ENCODE assay signal across 10 cellular contexts in the genomic region with DNA sequence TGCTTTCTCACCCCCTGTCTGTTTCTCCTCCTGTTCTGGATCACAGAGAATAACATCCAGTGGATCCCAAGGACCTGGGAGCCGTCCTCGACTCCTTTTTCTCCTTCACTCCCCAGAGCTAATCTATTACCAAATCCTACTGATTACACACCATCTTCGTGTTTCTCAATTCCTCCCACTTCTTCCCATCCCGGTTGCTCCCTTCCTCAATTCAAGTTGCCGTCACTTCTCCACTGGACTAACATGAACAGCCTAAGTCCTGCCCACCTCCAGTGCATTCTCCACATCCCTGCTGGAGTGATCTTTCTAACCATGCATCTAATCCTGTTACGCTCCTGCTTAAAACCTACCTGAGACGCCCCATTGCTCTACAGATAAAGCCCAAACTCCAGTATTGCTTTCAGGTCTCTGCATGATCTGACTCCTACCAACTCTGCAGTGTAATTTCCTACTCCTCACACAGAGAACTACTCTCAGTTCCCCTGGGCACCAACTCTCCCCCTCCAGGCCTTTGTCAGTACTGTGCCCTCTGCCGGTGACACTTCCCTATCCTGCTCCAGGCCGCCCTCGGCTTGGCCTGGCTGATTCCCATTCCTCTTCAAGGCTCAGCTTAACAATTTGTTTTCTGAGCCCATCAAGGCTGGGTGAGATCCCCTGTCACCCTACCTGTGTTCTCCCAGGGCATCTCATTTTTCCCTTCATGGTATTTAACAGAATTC. TPM values are rescaled to one million over a fixed set of nuclear protein-coding genes. Genes with fewer than 3 reads are reported as not detected.
A peak's percentile ranks its signal among the peaks of the same experiment; 100 is the strongest.
DNase-seq lines count a peak whose midpoint lies in the region; ATAC-seq and TF ChIP-seq lines count a peak whose summit lies in the region.
"Had no signal": no experiment of that assay in that cellular context is flagged by ENCODE, and none has a peak within 500 bp of the region (broad histone marks: within the 10 kb centered on the region; RNA-seq: fewer than 3 reads in every experiment).

No MANE protein-coding gene starts in this region.

- in situ Hi-C loops in ACHN (cut with HindIII; ENCODE audit: low pct_ligation_motif_present, low pct_unique_long_range_greater_than_20kb, low sequenced_read_pairs), result no loop called here

- no peaks in the 10 kb centered on the region for H3K36me3 ChIP-seq in DOHH2 (ENCODE audit: control insufficient read depth, low read length)
- H3K36me3 ChIP-seq in spleen, result peaks cover 0 to 12% (median 0%) of the 10 kb centered on the region in 6 donors

- TF ChIP-seq POLR2A in spleen (IDR thresholded peaks at IDR 0.05), result no peak

- no peaks in the 10 kb centered on the region for H3K79me2 ChIP-seq in DOHH2 (ENCODE audit: control insufficient read depth, low read length)

- H3F3A ChIP-seq in DOHH2 (ENCODE audit: control insufficient read depth, insufficient read depth), result no peaks in the 10 kb centered on the region

- H4K20me1 ChIP-seq in DOHH2 (ENCODE audit: control insufficient read depth, insufficient read depth, low read depth, low read length), result no peaks in the 10 kb centered on the region

- no peaks in the 10 kb centered on the region for H3K4me1 ChIP-seq in DOHH2 (ENCODE audit: control insufficient read depth, low read length)
- peaks cover 15 to 64% (median 55%) of the 10 kb centered on the region in 6 donors for H3K4me1 ChIP-seq in spleen

- WGBS in spleen, 5 donors, result 39 to 61% (median 51%) methylated on average over 10 of the region's 10 CpGs

- DNase-seq in SW480 (ENCODE audit: low spot score), result peak; percentile 42
- peak; percentile 49 for DNase-seq in left cardiac atrium
- peak; percentile 83 for DNase-seq in spleen
- DNase-seq in ACHN, result no peak
- no peak for DNase-seq in omental fat pad (ENCODE audit: low spot score)

- intact Hi-C loops in left cardiac atrium (cut with DNase I) (no loop called here), spleen (cut with DNase I; ENCODE audit: low total_unique reads) (no loop called here)

- TF ChIP-seq CTCF in DOHH2 (IDR thresholded peaks at IDR 0.05; ENCODE audit: low read depth, low read length, poor library complexity, severe bottlenecking), result peak; percentile 55
- TF ChIP-seq CTCF in spleen (IDR thresholded peaks at IDR 0.05 in 8 of 11, conservative IDR thresholded peaks at IDR 0.05 in 3 of 11), result peak; percentile 23 to 77 (median 64)
- no peak for TF ChIP-seq CTCF in omental fat pad (IDR thresholded peaks at IDR 0.05)

- H3K9me2 ChIP-seq in DOHH2 (replicated peaks; ENCODE audit: control insufficient read depth, low read length), result no peaks in the 10 kb centered on the region

- ATAC-seq in GM21390 (IDR thresholded peaks at IDR 0.05; ENCODE audit: unreplicated experiment) (peak; percentile 85), HG03575 (IDR thresholded peaks at IDR 0.05; ENCODE audit: extremely low read depth, insufficient number of reproducible peaks, low FRiP score, unreplicated experiment) (peak; percentile 47), left cardiac atrium (peak; percentile 68 to 75), omental fat pad (ENCODE audit: low FRiP score) (no peak)

- H3K9me3 ChIP-seq in DOHH2 (ENCODE audit: control insufficient read depth, insufficient read depth, low read length) (no peaks in the 10 kb centered on the region), spleen (no peaks in the 10 kb centered on the region)

- H3K27ac ChIP-seq in DOHH2 (ENCODE audit: low read depth, low read length) (no peak overlapping the region), spleen (peak overlapping the region in 3 of 8 donors; percentile 26 to 75 (median 32))

- H3K27me3 ChIP-seq in DOHH2 (ENCODE audit: control insufficient read depth, low read length) (peaks cover 4% of the 10 kb centered on the region; the same call in 1 of the 2 replicates), spleen (replicated peaks in 1 of 7) (no peaks in the 10 kb centered on the region)

- H3K4me2 ChIP-seq in DOHH2 (ENCODE audit: low read length), result no peak overlapping the region

- no peak overlapping the region for H3K4me3 ChIP-seq in DOHH2 (ENCODE audit: low read length)
- peak overlapping the region in 3 of 8 donors; percentile 25 to 56 (median 26) for H3K4me3 ChIP-seq in spleen

RNA-seq across cellular contexts. Expression of a gene that starts 2.4 kb away (rescaled TPM):
- total RNA-seq in left cardiac atrium, result 1 to 10 TPM; 2.4 to 4.4 TPM
- total RNA-seq in spleen, result 10 to 100 TPM; 13.0 to 40.0 (median 25.2) TPM
- 10 to 100 TPM; 12.9 to 18.7 (median 16.1) TPM for polyA plus RNA-seq in spleen
- total RNA-seq in omental fat pad, result 10 to 100 TPM in 2 of 4 donors, 1 to 10 TPM in 2; 8.9 to 36.0 (median 11.2) TPM
- total RNA-seq: glomerular endothelial cell had no signal

RNA-seq across cellular contexts. Expression of a gene that starts 26.9 kb away (rescaled TPM):
- total RNA-seq in left cardiac atrium (1 to 10 TPM in 1 of 2 donors, under 1 TPM in 1; 0.21 to 1.1 TPM), spleen (10 to 100 TPM in 5 of 7 donors, 1 to 10 TPM in 2; 7.5 to 24.4 (median 17.8) TPM), omental fat pad (1 to 10 TPM in 3 of 4 donors, under 1 TPM in 1; 0.93 to 1.9 (median 1.4) TPM)
- polyA plus RNA-seq in spleen, result 1 to 10 TPM in 2 of 3 donors, under 1 TPM in 1; 0.52 to 2.0 (median 1.0) TPM
- total RNA-seq: glomerular endothelial cell, urinary bladder had no signal

RNA-seq across cellular contexts. Expression of a gene that starts 33.4 kb away (rescaled TPM):
- total RNA-seq in left cardiac atrium, result not detected
- total RNA-seq in spleen, result under 1 TPM in 1 of 7 donors, not detected in 6; 0.33 TPM
- polyA plus RNA-seq in spleen, result under 1 TPM; 0.03 to 0.43 (median 0.13) TPM
- total RNA-seq in omental fat pad, result not detected
- total RNA-seq: urinary bladder had no signal

RNA-seq across cellular contexts. Expression of a gene that starts 48.3 kb away (rescaled TPM):
- total RNA-seq in left cardiac atrium (10 to 100 TPM; 25.4 to 36.0 TPM), spleen (10 to 100 TPM; 23.1 to 76.3 (median 30.7) TPM), omental fat pad (100 to 1,000 TPM in 2 of 4 donors, 10 to 100 TPM in 2; 93.1 to 108 (median 98.6) TPM)
- 10 to 100 TPM; 45.0 to 69.5 (median 58.3) TPM for polyA plus RNA-seq in spleen

Comparison
In these comparisons a context has a peak if more than half of its experiments do, and no peak if none do; other contexts are left out.
1. CTCF ChIP-seq: peak in DOHH2 (single experiment) and spleen (11 of 11); none in omental fat pad (0 of 3).
2. DNase-seq: peak in SW480 (single experiment), left cardiac atrium (single experiment) and spleen (single experiment); none in ACHN (single experiment) and omental fat pad (single experiment).